ENCODE assay signal across 12 cellular contexts in genomic region chr6:70685494-70686180, GRCh38. TPM values are rescaled to one million over a fixed set of nuclear protein-coding genes. Genes with fewer than 3 reads are reported as not detected.
A peak's percentile ranks its signal among the peaks of the same experiment; 100 is the strongest.
DNase-seq lines count a peak whose midpoint lies in the region; ATAC-seq and TF ChIP-seq lines count a peak whose summit lies in the region.
"Had no signal": no experiment of that assay in that cellular context is flagged by ENCODE, and none has a peak within 500 bp of the region (broad histone marks: within the 10 kb centered on the region; RNA-seq: fewer than 3 reads in every experiment).

No MANE protein-coding gene starts in this region.

- intact Hi-C loops in Calu3 (cut with micrococcal nuclease; ENCODE audit: unreplicated experiment), result loop anchor here (1.0 to 2.0 kb wide), 6 partner anchors 119 to 465 kb away; partner anchors contain the start of gene SDHAF4
- intact Hi-C loops in mucosa of descending colon (cut with DNase I, micrococcal nuclease), result loop anchor here in 1 of 2 donors (10.0 kb wide), 1 partner anchor 131 kb away; no protein-coding TSS in a partner anchor
- intact Hi-C loops in adrenal gland (cut with DNase I), result loop anchor here in 1 of 2 donors (10.0 kb wide), 1 partner anchor 121 kb away; the partner anchor contains the start of gene SDHAF4
- intact Hi-C loops in upper lobe of right lung (cut with DNase I), result no loop called here

- no peak for ATAC-seq in central memory CD8-positive, alpha-beta T cell (replicated peaks; ENCODE audit: extremely low read depth, poor library complexity, severe bottlenecking)
- ATAC-seq in mucosa of descending colon, result peak; percentile 12
- ATAC-seq in upper lobe of right lung, result no peak

- WGBS in adrenal gland, 4 donors, result 81 to 86% (median 84%) methylated on average over 4 of the region's 4 CpGs

- no peaks in the 10 kb centered on the region for H3K4me1 ChIP-seq in Karpas-422 (ENCODE audit: low read length)
- H3K4me1 ChIP-seq in mucosa of descending colon (ENCODE audit: low read depth), result peaks cover 15% of the 10 kb centered on the region
- H3K4me1 ChIP-seq in adrenal gland (replicated peaks in 1 of 2), result peaks cover 0 to 16% of the 10 kb centered on the region in 2 donors
- H3K4me1 ChIP-seq in upper lobe of right lung, result peaks cover 11% of the 10 kb centered on the region

- no peaks in the 10 kb centered on the region for H3K36me3 Mint-ChIP-seq in Calu3 (ENCODE audit: insufficient read depth, unreplicated experiment)
- peaks cover 1% of the 10 kb centered on the region for H3K36me3 Mint-ChIP-seq in central memory CD8-positive, alpha-beta T cell (ENCODE audit: insufficient read depth)

- TF ChIP-seq POLR2A in adrenal gland (IDR thresholded peaks at IDR 0.05), result no peak

- no peaks in the 10 kb centered on the region for H3K27me3 Mint-ChIP-seq in Calu3 (ENCODE audit: unreplicated experiment)
- H3K27me3 Mint-ChIP-seq in central memory CD8-positive, alpha-beta T cell, result no peaks in the 10 kb centered on the region

- H3K4me1 Mint-ChIP-seq in Calu3 (ENCODE audit: low read depth, unreplicated experiment), result peaks cover 23% of the 10 kb centered on the region
- H3K4me1 Mint-ChIP-seq in central memory CD8-positive, alpha-beta T cell, result peaks cover 38% of the 10 kb centered on the region

- no peaks in the 10 kb centered on the region for H3K9me3 Mint-ChIP-seq in Calu3 (ENCODE audit: low read depth, unreplicated experiment)
- peaks cover under 1% of the 10 kb centered on the region for H3K9me3 Mint-ChIP-seq in central memory CD8-positive, alpha-beta T cell

- H3K4me2 ChIP-seq in Karpas-422 (ENCODE audit: low read depth, low read length, poor library complexity, severe bottlenecking), result no peak overlapping the region

- H3K36me3 ChIP-seq in Karpas-422 (ENCODE audit: insufficient read depth, low read length), result no peaks in the 10 kb centered on the region
- H3K36me3 ChIP-seq in mucosa of descending colon (ENCODE audit: low read depth), result no peaks in the 10 kb centered on the region
- no peaks in the 10 kb centered on the region for H3K36me3 ChIP-seq in adrenal gland (replicated peaks in 1 of 2)
- H3K36me3 ChIP-seq in upper lobe of right lung, result no peaks in the 10 kb centered on the region
- H3K36me3 ChIP-seq: HAP-1, Peyer's patch had no signal

- H3K27me3 ChIP-seq in Karpas-422 (ENCODE audit: low read length), result no peaks in the 10 kb centered on the region
- H3K27me3 ChIP-seq in adrenal gland, result no peaks in the 10 kb centered on the region
- H3K27me3 ChIP-seq in upper lobe of right lung, result no peaks in the 10 kb centered on the region
- H3K27me3 ChIP-seq: Peyer's patch had no signal

- no peaks in the 10 kb centered on the region for H3K9me3 ChIP-seq in Karpas-422 (ENCODE audit: low read length)
- no peaks in the 10 kb centered on the region for H3K9me3 ChIP-seq in mucosa of descending colon
- H3K9me3 ChIP-seq in adrenal gland (replicated peaks in 1 of 3), result no peaks in the 10 kb centered on the region
- no peaks in the 10 kb centered on the region for H3K9me3 ChIP-seq in upper lobe of right lung
- H3K9me3 ChIP-seq: HAP-1, Peyer's patch had no signal

- no peak overlapping the region for H2AFZ ChIP-seq in Karpas-422 (ENCODE audit: low read length)

- no TSS peak for BruUV-seq in Calu3 (replicated peaks; lab: Mats Ljungman, UMichigan)

- H3K4me3 ChIP-seq in Karpas-422 (ENCODE audit: low read length), result no peak overlapping the region
- H3K4me3 ChIP-seq in mucosa of descending colon, result no peak overlapping the region
- no peak overlapping the region for H3K4me3 ChIP-seq in adrenal gland
- no peak overlapping the region for H3K4me3 ChIP-seq in upper lobe of right lung
- H3K4me3 ChIP-seq: HAP-1, Peyer's patch had no signal

- CTCF ChIA-PET in Calu3 (lab: Charles Lee), result interaction anchor here (1.7 to 1.9 kb wide), 3 partner anchors 18 to 465 kb away, joined by 9 to 11 read pairs (median 10); partner anchors contain the start of gene SMAP1

- TF ChIP-seq CTCF in Calu3 (IDR thresholded peaks at IDR 0.05; ENCODE audit: unreplicated experiment) (no peak), mucosa of descending colon (IDR thresholded peaks at IDR 0.05) (no peak), adrenal gland (IDR thresholded peaks at IDR 0.05) (no peak), upper lobe of right lung (IDR thresholded peaks at IDR 0.05) (no peak)

- H3K4me3 Mint-ChIP-seq in Calu3 (ENCODE audit: low read depth, unreplicated experiment), result peak overlapping the region; percentile 25
- H3K4me3 Mint-ChIP-seq in central memory CD8-positive, alpha-beta T cell, result no peak overlapping the region

- H3K27ac Mint-ChIP-seq in Calu3 (ENCODE audit: unreplicated experiment), result peak overlapping the region; percentile 31
- peak overlapping the region; percentile 71 for H3K27ac Mint-ChIP-seq in central memory CD8-positive, alpha-beta T cell (ENCODE audit: low read depth)

- no peaks in the 10 kb centered on the region for H3K9me2 ChIP-seq in Karpas-422 (replicated peaks; ENCODE audit: insufficient read depth, low read length)

- no peak overlapping the region for H3K9ac ChIP-seq in Karpas-422 (ENCODE audit: low read length)

- H4K20me1 ChIP-seq in Karpas-422 (ENCODE audit: insufficient read depth, low read depth, low read length), result peaks cover 72% of the 10 kb centered on the region

- no peak for DNase-seq in Calu3
- DNase-seq in Karpas-422, result peak; percentile 25
- no peak for DNase-seq in central memory CD8-positive, alpha-beta T cell (ENCODE audit: low spot score in 2 of 2)
- no peak for DNase-seq in mucosa of descending colon
- DNase-seq in adrenal gland, result no peak
- DNase-seq in stimulated activated naive CD4-positive, alpha-beta T cell treated with Interleukin-2 at 50 U/mL for 16 hours (lab: John Stamatoyannopoulos, UW), result no peak
- no peak for DNase-seq in upper lobe of right lung
- DNase-seq: DMS 273 treated with DMSO at 0.1 percent for 48 hours, NCI-H1417 treated with DMSO at 0.1 percent for 48 hours, Peyer's patch, Right ventricle myocardium superior had no signal

- H3K79me2 ChIP-seq in Karpas-422 (ENCODE audit: low read length), result peaks cover 19% of the 10 kb centered on the region

- H3K27ac ChIP-seq in Karpas-422 (ENCODE audit: low read length) (no peak overlapping the region), adrenal gland (no peak overlapping the region), upper lobe of right lung (no peak overlapping the region)
- H3K27ac ChIP-seq: Peyer's patch had no signal

RNA-seq across cellular contexts. Expression of gene SMAP1, which starts 18.0 kb away (rescaled TPM):
- total RNA-seq in Calu3 (2022) (34.7 and 35.7 TPM in 2 replicates), mucosa of descending colon (10 to 100 TPM; 34.3 to 48.8 (median 47.3) TPM), adrenal gland (10 to 100 TPM; 20.3 to 29.0 (median 24.7) TPM), upper lobe of right lung (25.0 TPM)
- total RNA-seq in Karpas-422 (2014; rRNA removed; shearing (Covaris generic); ENCODE audit: low replicate concordance), result 17.6 and 17.7 TPM in 2 replicates
- polyA plus RNA-seq in adrenal gland, result 10 to 100 TPM; 11.3 to 39.8 (median 13.6) TPM
